10 cellular contexts compared by ENCODE assay signal in the genomic region with DNA sequence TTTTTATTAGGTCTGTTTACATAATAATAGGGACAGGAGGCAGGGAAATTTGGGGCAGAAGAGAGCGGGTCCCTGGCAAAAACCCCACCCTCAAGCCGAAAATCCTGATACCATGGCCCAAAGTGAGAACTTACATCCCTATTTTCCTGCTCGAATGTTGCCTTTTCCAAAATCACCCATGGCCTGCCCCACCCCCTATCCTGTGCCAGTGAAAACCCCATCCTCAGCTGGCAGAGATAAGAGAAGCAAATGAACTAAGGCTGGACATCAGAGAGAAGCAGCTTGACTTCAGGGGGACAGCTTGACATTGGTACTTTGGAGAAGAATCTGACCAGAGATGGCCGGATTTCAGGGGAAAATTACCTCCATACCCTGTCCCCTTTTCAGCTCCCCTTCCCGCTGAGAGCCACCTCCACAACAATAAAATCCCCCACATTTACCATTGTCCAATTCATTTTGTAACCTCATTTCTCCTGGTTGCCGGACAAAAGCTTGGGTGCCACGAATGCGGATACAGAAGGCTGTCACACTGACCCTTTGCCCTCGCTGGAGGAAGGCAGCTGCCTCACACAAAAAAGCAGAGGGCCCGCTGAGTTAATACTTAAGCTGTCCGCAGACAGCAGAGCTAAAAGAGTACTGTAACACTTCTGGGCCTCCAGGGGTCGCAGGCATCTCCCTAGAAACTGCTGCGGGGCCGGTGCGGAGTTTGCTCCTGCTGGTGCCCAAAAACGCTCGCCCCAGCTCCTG.
A peak's percentile ranks its signal among the peaks of the same experiment; 100 is the strongest.
DNase-seq lines count a peak whose midpoint lies in the region; ATAC-seq and TF ChIP-seq lines count a peak whose summit lies in the region.
"Had no signal": no experiment of that assay in that cellular context is flagged by ENCODE, and none has a peak within 500 bp of the region (broad histone marks: within the 10 kb centered on the region; RNA-seq: fewer than 3 reads in every experiment).

No MANE protein-coding gene starts in this region.

- no peaks in the 10 kb centered on the region for H3K9me3 ChIP-seq in neural progenitor cell (ENCODE audit: low read depth)
- H3K9me3 ChIP-seq: SJSA1 had no signal

- DNase-seq in NCI-H69 (lab: John Stamatoyannopoulos, UW) (peak; percentile 32), epithelial cell of esophagus (ENCODE audit: low read depth) (peak; percentile 64), neural progenitor cell (ENCODE audit: low spot score) (peak; percentile 96), middle frontal gyrus (ENCODE audit: extremely low spot score, low spot score) (no peak)
- DNase-seq in activated effector memory CD4-positive, alpha-beta T cell treated with anti-CD3 and anti-CD28 coated beads, Interleukin-2, amount 50 U/mL, for 16 hours: no peak
- DNase-seq in activated T-helper 2 cell treated with anti-CD3 and anti-CD28 coated beads, Interferon-gamma antibody, Interleukin-2, Interleukin-4, amounts not matched to agents 10 μg/mL and 5 μg/mL and 100 μg/mL, durations not matched to agents 14 hours and 24 hours and 36 hours (ENCODE audit: low spot score): no peak
- no peak for DNase-seq in NK-92 treated with Interleukin-12 subunit alpha and Interleukin-12 subunit beta, amount 100 ng/mL, for 24 hours (lab: John Stamatoyannopoulos, UW)
- DNase-seq: naive B cell had no signal

- H3K4me1 ChIP-seq in neural progenitor cell: peaks cover 9% of the 10 kb centered on the region
- H3K4me1 ChIP-seq: SJSA1 had no signal

- peaks cover 14% of the 10 kb centered on the region for H3K4me1 Mint-ChIP-seq in neural progenitor cell
- no peaks in the 10 kb centered on the region for H3K4me1 Mint-ChIP-seq in activated T-helper 2 cell treated with anti-CD3 and anti-CD28 coated beads, Interferon-gamma antibody, Interleukin-2, Interleukin-4, amounts not matched to agents 10 μg/mL and 5 μg/mL and 100 μg/mL, durations not matched to agents 14 hours and 24 hours and 36 hours (ENCODE audit: low read depth)
- H3K4me1 Mint-ChIP-seq: naive B cell had no signal

- H3K27me3 ChIP-seq in neural progenitor cell: peaks cover 8% of the 10 kb centered on the region
- H3K27me3 ChIP-seq: SJSA1 had no signal

- H3K79me2 ChIP-seq in neural progenitor cell (ENCODE audit: low read depth): no peaks in the 10 kb centered on the region

- no peaks in the 10 kb centered on the region for H4K20me1 ChIP-seq in neural progenitor cell (ENCODE audit: low read depth)

- H3K9ac ChIP-seq in neural progenitor cell: no peak overlapping the region

- H3K27ac ChIP-seq in neural progenitor cell: no peak overlapping the region
- H3K27ac ChIP-seq: SJSA1 had no signal

- no peaks in the 10 kb centered on the region for H3K36me3 Mint-ChIP-seq in neural progenitor cell
- H3K36me3 Mint-ChIP-seq in activated T-helper 2 cell treated with anti-CD3 and anti-CD28 coated beads, Interferon-gamma antibody, Interleukin-2, Interleukin-4, amounts not matched to agents 10 μg/mL and 5 μg/mL and 100 μg/mL, durations not matched to agents 14 hours and 24 hours and 36 hours (ENCODE audit: low read depth): no peaks in the 10 kb centered on the region
- H3K36me3 Mint-ChIP-seq: naive B cell had no signal

- H3K4me2 ChIP-seq in neural progenitor cell: peak overlapping the region; percentile 30

- peaks cover 15% of the 10 kb centered on the region for H3F3A ChIP-seq in neural progenitor cell (ENCODE audit: low read depth)

- ATAC-seq in GM18867 (IDR thresholded peaks at IDR 0.05; ENCODE audit: unreplicated experiment): peak; percentile 83

- no peaks in the 10 kb centered on the region for H3K27me3 Mint-ChIP-seq in neural progenitor cell (ENCODE audit: insufficient read depth, low read depth)
- H3K27me3 Mint-ChIP-seq in activated T-helper 2 cell treated with anti-CD3 and anti-CD28 coated beads, Interferon-gamma antibody, Interleukin-2, Interleukin-4, amounts not matched to agents 10 μg/mL and 5 μg/mL and 100 μg/mL, durations not matched to agents 14 hours and 24 hours and 36 hours (ENCODE audit: low read depth): peaks cover 12% of the 10 kb centered on the region

- H3K36me3 ChIP-seq in neural progenitor cell: no peaks in the 10 kb centered on the region
- H3K36me3 ChIP-seq: SJSA1 had no signal

- peaks cover 2% of the 10 kb centered on the region for H3K9me3 Mint-ChIP-seq in neural progenitor cell
- H3K9me3 Mint-ChIP-seq in activated T-helper 2 cell treated with anti-CD3 and anti-CD28 coated beads, Interferon-gamma antibody, Interleukin-2, Interleukin-4, amounts not matched to agents 10 μg/mL and 5 μg/mL and 100 μg/mL, durations not matched to agents 14 hours and 24 hours and 36 hours: no peaks in the 10 kb centered on the region
- H3K9me3 Mint-ChIP-seq: naive B cell had no signal

- H3K4me3 ChIP-seq in epithelial cell of esophagus (ENCODE audit: low read length): no peak overlapping the region
- no peak overlapping the region for H3K4me3 ChIP-seq in neural progenitor cell
- H3K4me3 ChIP-seq: SJSA1 had no signal

- intact Hi-C loops in activated T-helper 2 cell treated with anti-CD3 and anti-CD28 coated beads, Interferon-gamma antibody, Interleukin-2, Interleukin-4, amounts not matched to agents 10 μg/mL and 5 μg/mL and 100 μg/mL, durations not matched to agents 14 hours and 24 hours and 36 hours (cut with micrococcal nuclease): no loop called here

- no peak overlapping the region for H2AFZ ChIP-seq in neural progenitor cell (replicated peaks)

- peak overlapping the region; percentile 27 for H3K4me3 Mint-ChIP-seq in neural progenitor cell
- H3K4me3 Mint-ChIP-seq in activated T-helper 2 cell treated with anti-CD3 and anti-CD28 coated beads, Interferon-gamma antibody, Interleukin-2, Interleukin-4, amounts not matched to agents 10 μg/mL and 5 μg/mL and 100 μg/mL, durations not matched to agents 14 hours and 24 hours and 36 hours (ENCODE audit: low read depth): no peak overlapping the region
- H3K4me3 Mint-ChIP-seq: naive B cell had no signal

- peak; percentile 62 for TF ChIP-seq CTCF in epithelial cell of esophagus (IDR thresholded peaks at IDR 0.05; ENCODE audit: insufficient read depth, low read depth, low read length, missing control alignments)
- TF ChIP-seq CTCF in neural progenitor cell (IDR thresholded peaks at IDR 0.05): peak; percentile 86

- peak overlapping the region; percentile 47 for H3K27ac Mint-ChIP-seq in neural progenitor cell
- no peak overlapping the region for H3K27ac Mint-ChIP-seq in activated T-helper 2 cell treated with anti-CD3 and anti-CD28 coated beads, Interferon-gamma antibody, Interleukin-2, Interleukin-4, amounts not matched to agents 10 μg/mL and 5 μg/mL and 100 μg/mL, durations not matched to agents 14 hours and 24 hours and 36 hours
- H3K27ac Mint-ChIP-seq: naive B cell had no signal

Comparison
In these comparisons a context has a peak if more than half of its experiments do, and no peak if none do; other contexts are left out.
1. DNase-seq: peak in NCI-H69 (single experiment), epithelial cell of esophagus (single experiment) and neural progenitor cell (single experiment); none in activated effector memory CD4-positive, alpha-beta T cell treated with anti-CD3 and anti-CD28 coated beads, Interleukin-2, amount 50 U/mL, for 16 hours (single experiment), activated T-helper 2 cell treated with anti-CD3 and anti-CD28 coated beads, Interferon-gamma antibody, Interleukin-2, Interleukin-4, amounts not matched to agents 10 μg/mL and 5 μg/mL and 100 μg/mL, durations not matched to agents 14 hours and 24 hours and 36 hours (single experiment), NK-92 treated with Interleukin-12 subunit alpha and Interleukin-12 subunit beta, amount 100 ng/mL, for 24 hours (single experiment) and middle frontal gyrus (single experiment).